Comparison of ENCODE assay signal across 22 cellular contexts in the genomic region with DNA sequence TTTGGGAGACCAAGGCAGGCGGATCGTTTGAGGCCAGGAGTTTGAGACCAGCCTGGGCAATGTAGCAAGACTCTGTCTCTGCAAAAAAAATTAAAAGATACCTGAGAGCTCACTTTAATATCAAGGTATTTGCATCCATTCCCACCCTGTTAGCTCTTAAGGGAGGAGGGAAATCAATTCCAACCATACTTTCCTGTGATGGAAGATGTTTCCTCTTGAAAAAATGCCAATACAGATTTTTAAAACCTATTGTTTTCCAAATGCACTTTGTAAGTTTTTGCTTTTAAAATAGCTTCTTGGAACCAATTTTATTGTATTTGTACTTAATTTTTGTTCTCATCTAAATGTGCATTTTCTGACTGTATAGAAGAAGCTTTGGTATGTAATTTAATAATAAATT.
"Had no signal": no experiment of that assay in that cellular context is flagged by ENCODE, and none has a peak within 500 bp of the region (broad histone marks: within the 10 kb centered on the region; RNA-seq: fewer than 3 reads in every experiment).

No MANE protein-coding gene starts in this region.

- H3K27ac ChIP-seq: colonic mucosa, esophagus muscularis mucosa, foreskin keratinocyte, gastroesophageal sphincter, hepatocyte, lower lobe of right lung had no signal

- H3K4me3 ChIP-seq: colonic mucosa, esophagus muscularis mucosa, gastroesophageal sphincter, heart left ventricle, hepatocyte, lower lobe of right lung, mucosa of descending colon had no signal

- DNase-seq: colonic mucosa; cortex of kidney; effector CD8-positive, alpha-beta T cell; effector memory CD8-positive, alpha-beta T cell; endodermal cell; foreskin keratinocyte; heart left ventricle; hypothalamus; immature natural killer cell; kidney; kidney glomerular epithelial cell; left colon; left ventricle myocardium superior; lower lobe of right lung; mammary epithelial cell; mesenchymal stem cell; mucosa of descending colon; naive B cell; naive thymus-derived CD8-positive, alpha-beta T cell had no signal

- H3K4me1 ChIP-seq: colonic mucosa, foreskin keratinocyte, lower lobe of right lung had no signal

- H3K36me3 ChIP-seq: colonic mucosa had no signal

- H3K9me3 ChIP-seq: colonic mucosa, esophagus muscularis mucosa, gastroesophageal sphincter, heart left ventricle, lower lobe of right lung, mucosa of descending colon had no signal

- H3K27me3 ChIP-seq: colonic mucosa, esophagus muscularis mucosa, foreskin keratinocyte, gastroesophageal sphincter, heart left ventricle, hepatocyte had no signal
